Comparison of ENCODE assay signal across 8 cellular contexts in genomic region chr1:167205306-167206050, GRCh38. TPM values are rescaled to one million over a fixed set of nuclear protein-coding genes. Genes with fewer than 3 reads are reported as not detected.
DNase-seq lines count a peak whose midpoint lies in the region; ATAC-seq, FAIRE-seq and TF ChIP-seq lines count a peak whose summit lies in the region.
"Not testable (repeated sequence)": the region's sequence is repeated elsewhere in the genome, so short reads cannot be mapped to it uniquely, and the experiment has no call there.

No MANE protein-coding gene starts in this region.

- in situ Hi-C loops in mammary epithelial cell (cut with MboI; ENCODE audit: low sequenced_read_pairs in 2 of 2) = not testable (repeated sequence)

- not testable (repeated sequence) for H3K36me3 Mint-ChIP-seq in astrocyte (ENCODE audit: low read depth, unreplicated experiment); osteocyte (ENCODE audit: unreplicated experiment)

- H3K27ac ChIP-seq in RWPE2 (ENCODE audit: poor library complexity, severe bottlenecking); astrocyte (ENCODE audit: low read depth, low read length); mammary epithelial cell (ENCODE audit: insufficient read depth, low read depth, low read length); foreskin keratinocyte: not testable (repeated sequence)

- H3K4me3 ChIP-seq in RWPE2 (ENCODE audit: severe bottlenecking); astrocyte (ENCODE audit: insufficient read depth, low read depth, low read length); mammary epithelial cell (replicated peaks in 1 of 3; ENCODE audit: insufficient read depth in 1 of 3, low read depth in 2 of 3, low read length in 3 of 3); epithelial cell of esophagus (ENCODE audit: low read length): not testable (repeated sequence)

- intact Hi-C loops in mammary epithelial cell (cut with micrococcal nuclease) = not testable (repeated sequence)

- not testable (repeated sequence) for H2AFZ ChIP-seq in astrocyte (ENCODE audit: low read depth, low read length); mammary epithelial cell (ENCODE audit: low read depth, low read length)

- dilution Hi-C loops in mammary epithelial cell (cut with HindIII; ENCODE audit: low sequenced_read_pairs) = not testable (repeated sequence)

- H3K79me2 ChIP-seq in astrocyte (ENCODE audit: insufficient read depth, low read length); mammary epithelial cell (ENCODE audit: insufficient read depth, low read length): not testable (repeated sequence)

- 100% methylated on average over 4 of the region's 6 CpGs for WGBS in mammary epithelial cell (ENCODE audit: low coverage, missing lambda C conversion rate)

- TF ChIP-seq CTCF in RWPE2 (IDR thresholded peaks at IDR 0.05; ENCODE audit: poor library complexity, severe bottlenecking); astrocyte (IDR thresholded peaks at IDR 0.05; ENCODE audit: insufficient read depth, low read depth, low read length); mammary epithelial cell (conservative IDR thresholded peaks at IDR 0.05 in 1 of 2, IDR thresholded peaks at IDR 0.05 in 1 of 2; ENCODE audit: extremely low read depth in 1 of 2, insufficient read depth in 1 of 2, low read depth in 1 of 2, low read length in 2 of 2); epithelial cell of esophagus (IDR thresholded peaks at IDR 0.05; ENCODE audit: insufficient read depth, low read depth, low read length, missing control alignments); foreskin keratinocyte (conservative IDR thresholded peaks at IDR 0.05); osteocyte (IDR thresholded peaks at IDR 0.05): not testable (repeated sequence)

- not testable (repeated sequence) for H3K27me3 Mint-ChIP-seq in astrocyte (ENCODE audit: low read depth, unreplicated experiment); osteocyte (ENCODE audit: unreplicated experiment)

- H3K9ac ChIP-seq in astrocyte (ENCODE audit: low read length); mammary epithelial cell (ENCODE audit: insufficient read depth, low read length): not testable (repeated sequence)

- H3K4me1 ChIP-seq in RWPE2 (ENCODE audit: insufficient read depth, poor library complexity, severe bottlenecking); astrocyte (ENCODE audit: insufficient read depth, low read length); mammary epithelial cell (ENCODE audit: insufficient read depth, low read length); foreskin keratinocyte: not testable (repeated sequence)

- not testable (repeated sequence) for H3K9me3 ChIP-seq in RWPE2 (ENCODE audit: severe bottlenecking); astrocyte (ENCODE audit: insufficient read depth, low read depth, low read length)
- peaks cover 11% of the 10 kb centered on the region for H3K9me3 ChIP-seq in mammary epithelial cell (replicated peaks; ENCODE audit: insufficient read depth, low read length)

- not testable (repeated sequence) for FAIRE-seq in astrocyte (lab: Jason Lieb, UNC)

- not testable (repeated sequence) for H3K27me3 ChIP-seq in RWPE2 (ENCODE audit: insufficient read depth, poor library complexity, severe bottlenecking); astrocyte (ENCODE audit: insufficient read depth, low read length); mammary epithelial cell (ENCODE audit: insufficient read depth, low read length); foreskin keratinocyte

- peak; percentile 44 for DNase-seq in DMS53 (lab: John Stamatoyannopoulos, UW)
- peak; percentile 72 for DNase-seq in LHCN-M2 (ENCODE audit: low read depth)
- DNase-seq in RWPE2 (ENCODE audit: low spot score); osteocyte (ENCODE audit: extremely low spot score, unreplicated experiment): not testable (repeated sequence)
- peak; percentile 46 for DNase-seq in astrocyte (ENCODE audit: low read depth)
- DNase-seq in mammary epithelial cell = peak; percentile 56
- DNase-seq in epithelial cell of esophagus (ENCODE audit: low read depth) = peak; percentile 67
- DNase-seq in foreskin keratinocyte = peak; percentile 47 to 63

- not testable (repeated sequence) for BruUV-seq in mammary epithelial cell (replicated peaks; lab: Mats Ljungman, UMichigan)

- H3K9me3 Mint-ChIP-seq in astrocyte (ENCODE audit: unreplicated experiment) (peaks cover 10% of the 10 kb centered on the region), osteocyte (ENCODE audit: unreplicated experiment) (peaks cover 11% of the 10 kb centered on the region)

- not testable (repeated sequence) for H4K20me1 ChIP-seq in astrocyte (ENCODE audit: insufficient read depth, low read length); mammary epithelial cell (ENCODE audit: insufficient read depth, low read length)

- ATAC-seq in RWPE2 (ENCODE audit: low read depth) (peak; percentile 35; the same call in 1 of the 3 replicates), foreskin keratinocyte (peak; percentile 33)

- H3K4me1 Mint-ChIP-seq in astrocyte (ENCODE audit: low read depth, unreplicated experiment); osteocyte (ENCODE audit: unreplicated experiment): not testable (repeated sequence)

- not testable (repeated sequence) for H3K4me2 ChIP-seq in astrocyte (ENCODE audit: low read length); mammary epithelial cell (ENCODE audit: insufficient read depth, low read depth, low read length)

- not testable (repeated sequence) for H3K36me3 ChIP-seq in RWPE2 (ENCODE audit: low read depth); astrocyte (ENCODE audit: insufficient read depth, low read length); mammary epithelial cell (ENCODE audit: insufficient read depth, low read length)

- not testable (repeated sequence) for H3K4me3 Mint-ChIP-seq in astrocyte (ENCODE audit: unreplicated experiment); osteocyte (ENCODE audit: unreplicated experiment)

- CTCF ChIA-PET in mammary epithelial cell (lab: Charles Lee; ENCODE audit: low non-redundant PET) = not testable (repeated sequence)

- not testable (repeated sequence) for H3K27ac Mint-ChIP-seq in astrocyte (ENCODE audit: unreplicated experiment)
- peak overlapping the region; percentile 64 for H3K27ac Mint-ChIP-seq in osteocyte (ENCODE audit: unreplicated experiment)

RNA-seq across cellular contexts. Expression of gene POU2F1, which starts 15.2 kb away (rescaled TPM):
- total RNA-seq in LHCN-M2 (2014; rRNA removed) (4.8 and 5.6 TPM in 2 replicates), astrocyte (21.5 and 21.7 TPM in 2 replicates), mammary epithelial cell (10 to 100 TPM; 10.2 to 14.4 TPM), foreskin keratinocyte (7.4 and 7.8 TPM in 2 replicates), osteocyte (15.3 and 17.9 TPM in 2 replicates)
- 1.8 TPM for polyA plus RNA-seq in LHCN-M2 (2012)
- polyA plus RNA-seq in mammary epithelial cell (8.9 TPM), foreskin keratinocyte (2.4 and 2.5 TPM in 2 replicates)
- polyA minus RNA-seq in mammary epithelial cell = 6.0 TPM
